In the genomic region with DNA sequence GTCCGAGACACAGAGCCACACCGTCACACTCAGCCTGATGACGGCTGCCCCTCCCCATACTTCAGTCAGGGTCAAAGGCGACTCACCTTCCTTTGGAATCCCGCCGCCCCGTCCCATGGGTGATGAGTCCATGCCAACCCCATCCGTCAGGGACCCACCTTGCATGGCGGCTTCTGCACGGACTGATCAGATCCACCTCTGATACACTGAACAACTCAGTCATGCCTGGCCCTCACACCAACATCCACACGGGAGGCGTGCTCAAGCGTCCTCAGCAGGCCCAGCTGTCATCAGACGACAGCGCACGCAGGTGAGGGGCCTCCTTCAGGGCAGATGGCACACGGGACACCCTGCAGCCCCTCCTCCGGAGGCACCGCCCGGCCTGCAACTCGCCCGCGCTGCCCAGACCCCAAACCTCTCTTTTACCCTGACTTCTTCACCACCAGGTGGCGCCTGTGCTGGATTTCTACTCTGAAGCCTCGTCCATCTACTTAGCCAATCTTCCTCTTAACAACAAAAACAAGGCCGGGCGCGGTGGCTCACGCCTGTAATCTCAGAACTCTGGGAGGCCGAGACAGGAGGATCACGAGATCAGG, we compare ENCODE assay signal across 8 cellular contexts.
DNase-seq lines count a peak whose midpoint lies in the region; ATAC-seq and TF ChIP-seq lines count a peak whose summit lies in the region.

No MANE protein-coding gene starts in this region.

- H3K4me3 ChIP-seq in foreskin fibroblast (ENCODE audit: low read depth in 1 of 2, low read length in 2 of 2) (no peak overlapping the region), psoas muscle (no peak overlapping the region)

- peak; percentile 63 for DNase-seq in activated T-cell treated with anti-CD3 and anti-CD28 coated beads, Interleukin-2, amount 50 U/mL, for 1 hour
- DNase-seq in activated T-cell treated with anti-CD3 and anti-CD28 coated beads for 4 hours (no peak), MV-4-11 (lab: John Stamatoyannopoulos, UW) (peak; percentile 11), foreskin fibroblast (peak in 1 of 2 donors; percentile 69), psoas muscle (peak; percentile 64 to 81), NCI-H1417 treated with DMSO at 0.1 percent for 48 hours (lab: John Stamatoyannopoulos, UW) (no peak)
- DNase-seq in activated CD8-positive, alpha-beta memory T cell treated with anti-CD3 and anti-CD28 coated beads, Interleukin-2, amount 50 U/mL, for 4 hours = peak; percentile 68

- peaks cover 11% of the 10 kb centered on the region for H3K4me1 ChIP-seq in psoas muscle

- peaks cover 0 to 8% of the 10 kb centered on the region in 2 donors for H3K36me3 ChIP-seq in psoas muscle (ENCODE audit: insufficient read depth in 1 of 2, low read depth in 1 of 2)

- intact Hi-C loops in psoas muscle (cut with DNase I) = loop anchor here (5.0 kb wide), 4 partner anchors 71 to 211 kb away; no protein-coding TSS in a partner anchor

- peak; percentile 43 for TF ChIP-seq CTCF in foreskin fibroblast (IDR thresholded peaks at IDR 0.05; ENCODE audit: low read depth, low read length)
- TF ChIP-seq CTCF in psoas muscle (IDR thresholded peaks at IDR 0.05) = peak; percentile 62

- no peaks in the 10 kb centered on the region for H3K27me3 ChIP-seq in psoas muscle (ENCODE audit: insufficient read depth in 3 of 3, low read length in 2 of 3)

- H3K27ac ChIP-seq in psoas muscle = no peak overlapping the region

- ATAC-seq in psoas muscle (peak; percentile 58 to 84 (median 67)), HG02852 (IDR thresholded peaks at IDR 0.05; ENCODE audit: unreplicated experiment) (no peak)

- H3K9me3 ChIP-seq in psoas muscle = no peaks in the 10 kb centered on the region

- 73 to 85% (median 84%) methylated on average over 31 of the region's 31 CpGs for WGBS in psoas muscle, 3 donors

Comparison
In these comparisons a context has a peak if more than half of its experiments do, and no peak if none do; other contexts are left out.
1. DNase-seq: peak in activated T-cell treated with anti-CD3 and anti-CD28 coated beads, Interleukin-2, amount 50 U/mL, for 1 hour (single experiment), MV-4-11 (single experiment), activated CD8-positive, alpha-beta memory T cell treated with anti-CD3 and anti-CD28 coated beads, Interleukin-2, amount 50 U/mL, for 4 hours (single experiment) and psoas muscle (2 of 2); none in activated T-cell treated with anti-CD3 and anti-CD28 coated beads for 4 hours (single experiment) and NCI-H1417 treated with DMSO at 0.1 percent for 48 hours (single experiment).